ENCODE assay signal across 1 cellular context in the genomic region with DNA sequence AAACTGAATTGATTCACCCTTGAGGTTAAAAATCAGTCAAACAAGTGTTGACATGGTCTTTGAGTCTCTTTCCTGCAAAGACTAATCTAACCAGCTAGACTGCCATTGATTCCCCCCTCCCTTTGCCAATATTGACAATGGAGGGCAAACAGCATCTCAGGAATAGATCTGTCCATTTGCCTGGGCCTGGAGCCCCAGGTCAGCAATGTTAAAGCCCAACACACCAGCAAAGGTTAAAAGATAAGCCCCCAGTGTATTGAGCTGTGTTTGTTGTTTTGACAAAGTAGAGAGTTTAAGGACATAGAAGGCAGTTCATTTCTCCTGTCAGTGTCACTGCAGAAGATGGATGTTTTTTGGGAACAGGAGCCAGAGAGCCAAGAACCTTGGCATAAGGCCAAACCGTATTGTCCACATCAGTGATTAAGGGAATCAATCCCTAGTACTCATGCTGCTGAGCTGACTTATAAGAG.
A peak's percentile ranks its signal among the peaks of the same experiment; 100 is the strongest.
TF ChIP-seq lines count a peak whose summit lies in the region.

No MANE protein-coding gene starts in this region.

TF ChIP-seq in HepG2, 621 proteins besides CTCF, POLR2A, EP300 and RAD21 (continued from another document and continues in another):
- TF ChIP-seq PAX8 (CRISPR knock-in tag; IDR thresholded peaks at IDR 0.05; ENCODE audit: borderline replicate concordance) = no peak
- TF ChIP-seq, protein P1, sequence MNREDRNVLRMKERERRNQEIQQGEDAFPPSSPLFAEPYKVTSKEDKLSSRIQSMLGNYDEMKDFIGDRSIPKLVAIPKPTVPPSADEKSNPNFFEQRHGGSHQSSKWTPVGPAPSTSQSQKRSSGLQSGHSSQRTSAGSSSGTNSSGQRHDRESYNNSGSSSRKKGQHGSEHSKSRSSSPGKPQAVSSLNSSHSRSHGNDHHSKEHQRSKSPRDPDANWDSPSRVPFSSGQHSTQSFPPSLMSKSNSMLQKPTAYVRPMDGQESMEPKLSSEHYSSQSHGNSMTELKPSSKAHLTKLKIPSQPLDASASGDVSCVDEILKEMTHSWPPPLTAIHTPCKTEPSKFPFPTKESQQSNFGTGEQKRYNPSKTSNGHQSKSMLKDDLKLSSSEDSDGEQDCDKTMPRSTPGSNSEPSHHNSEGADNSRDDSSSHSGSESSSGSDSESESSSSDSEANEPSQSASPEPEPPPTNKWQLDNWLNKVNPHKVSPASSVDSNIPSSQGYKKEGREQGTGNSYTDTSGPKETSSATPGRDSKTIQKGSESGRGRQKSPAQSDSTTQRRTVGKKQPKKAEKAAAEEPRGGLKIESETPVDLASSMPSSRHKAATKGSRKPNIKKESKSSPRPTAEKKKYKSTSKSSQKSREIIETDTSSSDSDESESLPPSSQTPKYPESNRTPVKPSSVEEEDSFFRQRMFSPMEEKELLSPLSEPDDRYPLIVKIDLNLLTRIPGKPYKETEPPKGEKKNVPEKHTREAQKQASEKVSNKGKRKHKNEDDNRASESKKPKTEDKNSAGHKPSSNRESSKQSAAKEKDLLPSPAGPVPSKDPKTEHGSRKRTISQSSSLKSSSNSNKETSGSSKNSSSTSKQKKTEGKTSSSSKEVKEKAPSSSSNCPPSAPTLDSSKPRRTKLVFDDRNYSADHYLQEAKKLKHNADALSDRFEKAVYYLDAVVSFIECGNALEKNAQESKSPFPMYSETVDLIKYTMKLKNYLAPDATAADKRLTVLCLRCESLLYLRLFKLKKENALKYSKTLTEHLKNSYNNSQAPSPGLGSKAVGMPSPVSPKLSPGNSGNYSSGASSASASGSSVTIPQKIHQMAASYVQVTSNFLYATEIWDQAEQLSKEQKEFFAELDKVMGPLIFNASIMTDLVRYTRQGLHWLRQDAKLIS (CRISPR knock-in tag; IDR thresholded peaks at IDR 0.05) = no peak
- TF ChIP-seq NONO (IDR thresholded peaks at IDR 0.05) = no peak
- peak; percentile 90 for TF ChIP-seq NONO (CRISPR knock-in tag; conservative IDR thresholded peaks at IDR 0.05)
- no peak for TF ChIP-seq ZNF781 (CRISPR knock-in tag; IDR thresholded peaks at IDR 0.05; ENCODE audit: borderline replicate concordance, not compliant biosample characterization)
- TF ChIP-seq SATB2 (CRISPR knock-in tag; IDR thresholded peaks at IDR 0.05) = no peak
- TF ChIP-seq RELA (CRISPR knock-in tag; IDR thresholded peaks at IDR 0.05) = no peak
- TF ChIP-seq ZNF792 (CRISPR knock-in tag; IDR thresholded peaks at IDR 0.05) = 0 out of 2 replicates have a peak, but pooled peaks have one; percentile 57
- TF ChIP-seq ZFP36 (IDR thresholded peaks at IDR 0.05; ENCODE audit: borderline replicate concordance, low read depth, low read length, partially characterized antibody) = no peak
- no peak for TF ChIP-seq ZNF530 (CRISPR knock-in tag; IDR thresholded peaks at IDR 0.05; ENCODE audit: low read depth)
- TF ChIP-seq ZIK1 (CRISPR knock-in tag; IDR thresholded peaks at IDR 0.05; ENCODE audit: borderline replicate concordance, low read depth) = no peak
- TF ChIP-seq, protein P2, sequence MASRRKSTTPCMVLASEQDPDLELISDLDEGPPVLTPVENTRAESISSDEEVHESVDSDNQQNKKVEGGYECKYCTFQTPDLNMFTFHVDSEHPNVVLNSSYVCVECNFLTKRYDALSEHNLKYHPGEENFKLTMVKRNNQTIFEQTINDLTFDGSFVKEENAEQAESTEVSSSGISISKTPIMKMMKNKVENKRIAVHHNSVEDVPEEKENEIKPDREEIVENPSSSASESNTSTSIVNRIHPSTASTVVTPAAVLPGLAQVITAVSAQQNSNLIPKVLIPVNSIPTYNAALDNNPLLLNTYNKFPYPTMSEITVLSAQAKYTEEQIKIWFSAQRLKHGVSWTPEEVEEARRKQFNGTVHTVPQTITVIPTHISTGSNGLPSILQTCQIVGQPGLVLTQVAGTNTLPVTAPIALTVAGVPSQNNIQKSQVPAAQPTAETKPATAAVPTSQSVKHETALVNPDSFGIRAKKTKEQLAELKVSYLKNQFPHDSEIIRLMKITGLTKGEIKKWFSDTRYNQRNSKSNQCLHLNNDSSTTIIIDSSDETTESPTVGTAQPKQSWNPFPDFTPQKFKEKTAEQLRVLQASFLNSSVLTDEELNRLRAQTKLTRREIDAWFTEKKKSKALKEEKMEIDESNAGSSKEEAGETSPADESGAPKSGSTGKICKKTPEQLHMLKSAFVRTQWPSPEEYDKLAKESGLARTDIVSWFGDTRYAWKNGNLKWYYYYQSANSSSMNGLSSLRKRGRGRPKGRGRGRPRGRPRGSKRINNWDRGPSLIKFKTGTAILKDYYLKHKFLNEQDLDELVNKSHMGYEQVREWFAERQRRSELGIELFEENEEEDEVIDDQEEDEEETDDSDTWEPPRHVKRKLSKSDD (CRISPR knock-in tag; IDR thresholded peaks at IDR 0.05; ENCODE audit: low read depth) = 0 out of 2 replicates have a peak, but pooled peaks have one; percentile 52
- TF ChIP-seq ZNF468 (CRISPR knock-in tag; IDR thresholded peaks at IDR 0.05) = no peak
- TF ChIP-seq SP5 (CRISPR knock-in tag; IDR thresholded peaks at IDR 0.05; ENCODE audit: borderline replicate concordance, low read depth) = peak; percentile 80
- TF ChIP-seq, protein P3, sequence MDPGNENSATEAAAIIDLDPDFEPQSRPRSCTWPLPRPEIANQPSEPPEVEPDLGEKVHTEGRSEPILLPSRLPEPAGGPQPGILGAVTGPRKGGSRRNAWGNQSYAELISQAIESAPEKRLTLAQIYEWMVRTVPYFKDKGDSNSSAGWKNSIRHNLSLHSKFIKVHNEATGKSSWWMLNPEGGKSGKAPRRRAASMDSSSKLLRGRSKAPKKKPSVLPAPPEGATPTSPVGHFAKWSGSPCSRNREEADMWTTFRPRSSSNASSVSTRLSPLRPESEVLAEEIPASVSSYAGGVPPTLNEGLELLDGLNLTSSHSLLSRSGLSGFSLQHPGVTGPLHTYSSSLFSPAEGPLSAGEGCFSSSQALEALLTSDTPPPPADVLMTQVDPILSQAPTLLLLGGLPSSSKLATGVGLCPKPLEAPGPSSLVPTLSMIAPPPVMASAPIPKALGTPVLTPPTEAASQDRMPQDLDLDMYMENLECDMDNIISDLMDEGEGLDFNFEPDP (CRISPR knock-in tag; conservative IDR thresholded peaks at IDR 0.05) = no peak
- no peak for TF ChIP-seq TP53 (CRISPR knock-in tag; conservative IDR thresholded peaks at IDR 0.05)
- TF ChIP-seq, protein P4, sequence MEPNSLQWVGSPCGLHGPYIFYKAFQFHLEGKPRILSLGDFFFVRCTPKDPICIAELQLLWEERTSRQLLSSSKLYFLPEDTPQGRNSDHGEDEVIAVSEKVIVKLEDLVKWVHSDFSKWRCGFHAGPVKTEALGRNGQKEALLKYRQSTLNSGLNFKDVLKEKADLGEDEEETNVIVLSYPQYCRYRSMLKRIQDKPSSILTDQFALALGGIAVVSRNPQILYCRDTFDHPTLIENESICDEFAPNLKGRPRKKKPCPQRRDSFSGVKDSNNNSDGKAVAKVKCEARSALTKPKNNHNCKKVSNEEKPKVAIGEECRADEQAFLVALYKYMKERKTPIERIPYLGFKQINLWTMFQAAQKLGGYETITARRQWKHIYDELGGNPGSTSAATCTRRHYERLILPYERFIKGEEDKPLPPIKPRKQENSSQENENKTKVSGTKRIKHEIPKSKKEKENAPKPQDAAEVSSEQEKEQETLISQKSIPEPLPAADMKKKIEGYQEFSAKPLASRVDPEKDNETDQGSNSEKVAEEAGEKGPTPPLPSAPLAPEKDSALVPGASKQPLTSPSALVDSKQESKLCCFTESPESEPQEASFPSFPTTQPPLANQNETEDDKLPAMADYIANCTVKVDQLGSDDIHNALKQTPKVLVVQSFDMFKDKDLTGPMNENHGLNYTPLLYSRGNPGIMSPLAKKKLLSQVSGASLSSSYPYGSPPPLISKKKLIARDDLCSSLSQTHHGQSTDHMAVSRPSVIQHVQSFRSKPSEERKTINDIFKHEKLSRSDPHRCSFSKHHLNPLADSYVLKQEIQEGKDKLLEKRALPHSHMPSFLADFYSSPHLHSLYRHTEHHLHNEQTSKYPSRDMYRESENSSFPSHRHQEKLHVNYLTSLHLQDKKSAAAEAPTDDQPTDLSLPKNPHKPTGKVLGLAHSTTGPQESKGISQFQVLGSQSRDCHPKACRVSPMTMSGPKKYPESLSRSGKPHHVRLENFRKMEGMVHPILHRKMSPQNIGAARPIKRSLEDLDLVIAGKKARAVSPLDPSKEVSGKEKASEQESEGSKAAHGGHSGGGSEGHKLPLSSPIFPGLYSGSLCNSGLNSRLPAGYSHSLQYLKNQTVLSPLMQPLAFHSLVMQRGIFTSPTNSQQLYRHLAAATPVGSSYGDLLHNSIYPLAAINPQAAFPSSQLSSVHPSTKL (CRISPR knock-in tag; IDR thresholded peaks at IDR 0.05) = peak; percentile 92
- TF ChIP-seq MTA1 (CRISPR knock-in tag; IDR thresholded peaks at IDR 0.05; ENCODE audit: borderline replicate concordance) = no peak; the same call in 1 of the 2 replicates
- TF ChIP-seq, protein P5, sequence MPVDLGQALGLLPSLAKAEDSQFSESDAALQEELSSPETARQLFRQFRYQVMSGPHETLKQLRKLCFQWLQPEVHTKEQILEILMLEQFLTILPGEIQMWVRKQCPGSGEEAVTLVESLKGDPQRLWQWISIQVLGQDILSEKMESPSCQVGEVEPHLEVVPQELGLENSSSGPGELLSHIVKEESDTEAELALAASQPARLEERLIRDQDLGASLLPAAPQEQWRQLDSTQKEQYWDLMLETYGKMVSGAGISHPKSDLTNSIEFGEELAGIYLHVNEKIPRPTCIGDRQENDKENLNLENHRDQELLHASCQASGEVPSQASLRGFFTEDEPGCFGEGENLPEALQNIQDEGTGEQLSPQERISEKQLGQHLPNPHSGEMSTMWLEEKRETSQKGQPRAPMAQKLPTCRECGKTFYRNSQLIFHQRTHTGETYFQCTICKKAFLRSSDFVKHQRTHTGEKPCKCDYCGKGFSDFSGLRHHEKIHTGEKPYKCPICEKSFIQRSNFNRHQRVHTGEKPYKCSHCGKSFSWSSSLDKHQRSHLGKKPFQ (CRISPR knock-in tag; IDR thresholded peaks at IDR 0.05; ENCODE audit: insufficient replicate concordance) = no peak
- TF ChIP-seq, protein P6, sequence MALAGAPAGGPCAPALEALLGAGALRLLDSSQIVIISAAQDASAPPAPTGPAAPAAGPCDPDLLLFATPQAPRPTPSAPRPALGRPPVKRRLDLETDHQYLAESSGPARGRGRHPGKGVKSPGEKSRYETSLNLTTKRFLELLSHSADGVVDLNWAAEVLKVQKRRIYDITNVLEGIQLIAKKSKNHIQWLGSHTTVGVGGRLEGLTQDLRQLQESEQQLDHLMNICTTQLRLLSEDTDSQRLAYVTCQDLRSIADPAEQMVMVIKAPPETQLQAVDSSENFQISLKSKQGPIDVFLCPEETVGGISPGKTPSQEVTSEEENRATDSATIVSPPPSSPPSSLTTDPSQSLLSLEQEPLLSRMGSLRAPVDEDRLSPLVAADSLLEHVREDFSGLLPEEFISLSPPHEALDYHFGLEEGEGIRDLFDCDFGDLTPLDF (CRISPR knock-in tag; IDR thresholded peaks at IDR 0.05) = no peak
- TF ChIP-seq ZNF253 (CRISPR knock-in tag; IDR thresholded peaks at IDR 0.05; ENCODE audit: borderline replicate concordance) = no peak
- TF ChIP-seq ZNF543 (CRISPR knock-in tag; IDR thresholded peaks at IDR 0.05) = no peak
- TF ChIP-seq, protein P7, sequence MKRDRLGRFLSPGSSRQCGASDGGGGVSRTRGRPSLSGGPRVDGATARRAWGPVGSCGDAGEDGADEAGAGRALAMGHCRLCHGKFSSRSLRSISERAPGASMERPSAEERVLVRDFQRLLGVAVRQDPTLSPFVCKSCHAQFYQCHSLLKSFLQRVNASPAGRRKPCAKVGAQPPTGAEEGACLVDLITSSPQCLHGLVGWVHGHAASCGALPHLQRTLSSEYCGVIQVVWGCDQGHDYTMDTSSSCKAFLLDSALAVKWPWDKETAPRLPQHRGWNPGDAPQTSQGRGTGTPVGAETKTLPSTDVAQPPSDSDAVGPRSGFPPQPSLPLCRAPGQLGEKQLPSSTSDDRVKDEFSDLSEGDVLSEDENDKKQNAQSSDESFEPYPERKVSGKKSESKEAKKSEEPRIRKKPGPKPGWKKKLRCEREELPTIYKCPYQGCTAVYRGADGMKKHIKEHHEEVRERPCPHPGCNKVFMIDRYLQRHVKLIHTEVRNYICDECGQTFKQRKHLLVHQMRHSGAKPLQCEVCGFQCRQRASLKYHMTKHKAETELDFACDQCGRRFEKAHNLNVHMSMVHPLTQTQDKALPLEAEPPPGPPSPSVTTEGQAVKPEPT (CRISPR knock-in tag; IDR thresholded peaks at IDR 0.05; ENCODE audit: low read depth) = 0 out of 2 replicates have a peak, but pooled peaks have one; percentile 40
- TF ChIP-seq, protein P8, sequence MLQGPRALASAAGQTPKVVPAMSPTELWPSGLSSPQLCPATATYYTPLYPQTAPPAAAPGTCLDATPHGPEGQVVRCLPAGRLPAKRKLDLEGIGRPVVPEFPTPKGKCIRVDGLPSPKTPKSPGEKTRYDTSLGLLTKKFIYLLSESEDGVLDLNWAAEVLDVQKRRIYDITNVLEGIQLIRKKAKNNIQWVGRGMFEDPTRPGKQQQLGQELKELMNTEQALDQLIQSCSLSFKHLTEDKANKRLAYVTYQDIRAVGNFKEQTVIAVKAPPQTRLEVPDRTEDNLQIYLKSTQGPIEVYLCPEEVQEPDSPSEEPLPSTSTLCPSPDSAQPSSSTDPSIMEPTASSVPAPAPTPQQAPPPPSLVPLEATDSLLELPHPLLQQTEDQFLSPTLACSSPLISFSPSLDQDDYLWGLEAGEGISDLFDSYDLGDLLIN (CRISPR knock-in tag; IDR thresholded peaks at IDR 0.05; ENCODE audit: borderline replicate concordance) = no peak
- TF ChIP-seq, protein P9, sequence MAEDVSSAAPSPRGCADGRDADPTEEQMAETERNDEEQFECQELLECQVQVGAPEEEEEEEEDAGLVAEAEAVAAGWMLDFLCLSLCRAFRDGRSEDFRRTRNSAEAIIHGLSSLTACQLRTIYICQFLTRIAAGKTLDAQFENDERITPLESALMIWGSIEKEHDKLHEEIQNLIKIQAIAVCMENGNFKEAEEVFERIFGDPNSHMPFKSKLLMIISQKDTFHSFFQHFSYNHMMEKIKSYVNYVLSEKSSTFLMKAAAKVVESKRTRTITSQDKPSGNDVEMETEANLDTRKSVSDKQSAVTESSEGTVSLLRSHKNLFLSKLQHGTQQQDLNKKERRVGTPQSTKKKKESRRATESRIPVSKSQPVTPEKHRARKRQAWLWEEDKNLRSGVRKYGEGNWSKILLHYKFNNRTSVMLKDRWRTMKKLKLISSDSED (CRISPR knock-in tag; IDR thresholded peaks at IDR 0.05) = no peak
- TF ChIP-seq ZNF292 (CRISPR knock-in tag; IDR thresholded peaks at IDR 0.05; ENCODE audit: borderline replicate concordance, low read depth) = peak; percentile 85; the same call in 1 of the 2 replicates
- no peak for TF ChIP-seq ZNF20 (CRISPR knock-in tag; IDR thresholded peaks at IDR 0.05)
- TF ChIP-seq, protein P10, sequence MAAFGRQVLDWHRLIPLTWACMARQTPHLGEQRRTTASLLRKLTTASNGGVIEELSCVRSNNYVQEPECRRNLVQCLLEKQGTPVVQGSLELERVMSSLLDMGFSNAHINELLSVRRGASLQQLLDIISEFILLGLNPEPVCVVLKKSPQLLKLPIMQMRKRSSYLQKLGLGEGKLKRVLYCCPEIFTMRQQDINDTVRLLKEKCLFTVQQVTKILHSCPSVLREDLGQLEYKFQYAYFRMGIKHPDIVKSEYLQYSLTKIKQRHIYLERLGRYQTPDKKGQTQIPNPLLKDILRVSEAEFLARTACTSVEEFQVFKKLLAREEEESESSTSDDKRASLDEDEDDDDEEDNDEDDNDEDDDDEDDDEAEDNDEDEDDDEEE (CRISPR knock-in tag; IDR thresholded peaks at IDR 0.05) = no peak
- no peak for TF ChIP-seq ATF7 (IDR thresholded peaks at IDR 0.05)
- peak; percentile 50; the same call in 1 of the 2 replicates for TF ChIP-seq ATF7 (CRISPR knock-in tag; IDR thresholded peaks at IDR 0.05)
- no peak for TF ChIP-seq ZNF33A (CRISPR knock-in tag; IDR thresholded peaks at IDR 0.05; ENCODE audit: borderline replicate concordance)
- peak; percentile 40; the same call in 1 of the 2 replicates for TF ChIP-seq YEATS4 (CRISPR knock-in tag; IDR thresholded peaks at IDR 0.05; ENCODE audit: borderline replicate concordance)
- no peak for TF ChIP-seq TOPORS (CRISPR knock-in tag; IDR thresholded peaks at IDR 0.05)
- no peak for TF ChIP-seq HNRNPL (IDR thresholded peaks at IDR 0.05; ENCODE audit: low read depth, low read length)
- no peak for TF ChIP-seq ZNF235 (CRISPR knock-in tag; IDR thresholded peaks at IDR 0.05; ENCODE audit: borderline replicate concordance)
- TF ChIP-seq IRF2 (CRISPR knock-in tag; IDR thresholded peaks at IDR 0.05) = peak; percentile 83
